9 cellular contexts compared by ENCODE assay signal in the genomic region with DNA sequence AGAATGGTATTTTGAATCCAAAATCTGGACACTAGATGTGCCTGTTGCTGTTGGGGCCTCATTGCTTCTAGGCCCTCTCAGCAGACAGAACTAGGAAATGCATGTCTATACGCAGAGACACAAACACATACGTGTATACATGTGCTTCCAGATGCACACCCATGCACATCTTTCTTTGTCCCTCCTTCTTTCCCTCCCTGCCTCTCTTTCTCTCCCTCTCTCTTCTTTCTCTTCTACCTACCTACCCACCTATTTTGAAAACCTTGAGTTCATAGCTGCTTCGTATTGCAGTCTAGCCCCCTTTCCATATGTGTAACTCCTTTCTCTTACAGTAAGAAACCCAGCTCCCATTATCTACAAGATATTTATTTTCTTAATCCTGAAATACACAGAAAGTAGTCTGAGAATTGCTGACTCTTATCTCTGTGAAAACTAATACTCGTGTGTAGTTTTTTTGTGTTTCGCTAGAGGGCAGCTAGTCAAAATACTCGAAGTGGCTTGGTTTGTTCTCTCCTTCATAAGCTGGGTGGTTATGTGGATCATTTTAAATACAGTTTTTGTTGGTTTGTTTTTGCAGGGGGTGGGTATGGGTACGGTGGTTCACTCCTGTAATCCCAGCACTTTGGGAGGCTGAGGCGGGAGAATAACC. TPM values are rescaled to one million over a fixed set of nuclear protein-coding genes. Genes with fewer than 3 reads are reported as not detected.
A peak's percentile ranks its signal among the peaks of the same experiment; 100 is the strongest.
DNase-seq lines count a peak whose midpoint lies in the region; ATAC-seq and TF ChIP-seq lines count a peak whose summit lies in the region.
"Had no signal": no experiment of that assay in that cellular context is flagged by ENCODE, and none has a peak within 500 bp of the region (broad histone marks: within the 10 kb centered on the region; RNA-seq: fewer than 3 reads in every experiment).

No MANE protein-coding gene starts in this region.

- DNase-seq in NCI-H510A treated with DMSO at 0.1 percent for 48 hours (lab: John Stamatoyannopoulos, UW) = peak; percentile 6
- DNase-seq in NCI-H510A (lab: John Stamatoyannopoulos, UW) = no peak
- no peak for DNase-seq in Peyer's patch
- no peak for DNase-seq in epithelial cell of proximal tubule (ENCODE audit: low read depth)
- no peak for DNase-seq in retinal pigment epithelial cell (ENCODE audit: low read depth)
- no peak for DNase-seq in sigmoid colon
- no peak for DNase-seq in COR-L47 (lab: John Stamatoyannopoulos, UW)
- DNase-seq: NCI-H446 had no signal

- H3K4me3 ChIP-seq in Peyer's patch = no peak overlapping the region
- no peak overlapping the region for H3K4me3 ChIP-seq in epithelial cell of proximal tubule (ENCODE audit: low read depth, low read length)
- H3K4me3 ChIP-seq in retinal pigment epithelial cell (ENCODE audit: low read length) = no peak overlapping the region
- H3K4me3 ChIP-seq in sigmoid colon = no peak overlapping the region

- intact Hi-C loops in sigmoid colon (cut with DNase I) = no loop called here

- no peak for TF ChIP-seq POLR2A in Peyer's patch (IDR thresholded peaks at IDR 0.05)
- TF ChIP-seq POLR2A in sigmoid colon (IDR thresholded peaks at IDR 0.05) = no peak

- H3K36me3 ChIP-seq in Peyer's patch (no peaks in the 10 kb centered on the region), sigmoid colon (peaks cover 19 to 76% (median 27%) of the 10 kb centered on the region in 4 donors)

- no peak for ATAC-seq in GM21619 (IDR thresholded peaks at IDR 0.05; ENCODE audit: unreplicated experiment)

- H3K27ac ChIP-seq in Peyer's patch (no peak overlapping the region), sigmoid colon (no peak overlapping the region)

- no peaks in the 10 kb centered on the region for H3K4me1 ChIP-seq in Peyer's patch
- H3K4me1 ChIP-seq in sigmoid colon = no peaks in the 10 kb centered on the region

- WGBS in sigmoid colon, 2 donors = 42 to 66% methylated on average over 8 of the region's 8 CpGs

- TF ChIP-seq CTCF in Peyer's patch (IDR thresholded peaks at IDR 0.05) (peak in 4 of 6 experiments; percentile 5 to 47 (median 37)), epithelial cell of proximal tubule (conservative IDR thresholded peaks at IDR 0.05; ENCODE audit: low read depth, low read length) (peak; percentile 55), retinal pigment epithelial cell (conservative IDR thresholded peaks at IDR 0.05; ENCODE audit: low read depth, low read length) (peak; percentile 42), sigmoid colon (IDR thresholded peaks at IDR 0.05) (no peak)

- H3K9me3 ChIP-seq in Peyer's patch (no peaks in the 10 kb centered on the region), sigmoid colon (no peaks in the 10 kb centered on the region)

- no peak for TF ChIP-seq EP300 in sigmoid colon (IDR thresholded peaks at IDR 0.05)

- H3K27me3 ChIP-seq in Peyer's patch = no peaks in the 10 kb centered on the region
- H3K27me3 ChIP-seq in sigmoid colon = no peaks in the 10 kb centered on the region

RNA-seq across cellular contexts. Expression of a gene that starts 18.5 kb away (rescaled TPM):
- total RNA-seq in Peyer's patch (100 to 1,000 TPM; 258 to 541 (median 430) TPM), epithelial cell of proximal tubule (1,030 and 1,169 TPM in 2 replicates), sigmoid colon (1,000 to 10,000 TPM in 2 of 4 donors, 100 to 1,000 TPM in 2; 920 to 2,637 (median 1,036) TPM)
- 1,000 to 10,000 TPM; 1,772 to 3,640 (median 2,133) TPM for polyA plus RNA-seq in sigmoid colon

RNA-seq across cellular contexts. Expression of a gene that starts 26.4 kb away (rescaled TPM):
- total RNA-seq in Peyer's patch (1 to 10 TPM; 1.4 to 4.1 (median 2.1) TPM), epithelial cell of proximal tubule (5.9 and 6.1 TPM in 2 replicates), sigmoid colon (10 to 100 TPM; 10.7 to 24.9 (median 14.6) TPM)
- polyA plus RNA-seq in sigmoid colon = 1 to 10 TPM in 1 of 3 donors, under 1 TPM in 1, not detected in 1; 0.60 to 1.5 TPM

Comparison
In these comparisons a context has a peak if more than half of its experiments do, and no peak if none do; other contexts are left out.
1. CTCF ChIP-seq: peak in Peyer's patch (4 of 6), epithelial cell of proximal tubule (single experiment) and retinal pigment epithelial cell (single experiment); none in sigmoid colon (0 of 4).